In genomic region chr2:168456526-168457176, GRCh38 we compare ENCODE assay signal across 7 cellular contexts. TPM values are rescaled to one million over a fixed set of nuclear protein-coding genes. Genes with fewer than 3 reads are reported as not detected.
A peak's percentile ranks its signal among the peaks of the same experiment; 100 is the strongest.
DNase-seq lines count a peak whose midpoint lies in the region; ATAC-seq and TF ChIP-seq lines count a peak whose summit lies in the region.

No MANE protein-coding gene starts in this region.

- H3K9me3 Mint-ChIP-seq in WTC11: no peaks in the 10 kb centered on the region
- no peaks in the 10 kb centered on the region for H3K9me3 Mint-ChIP-seq in memory B cell
- no peaks in the 10 kb centered on the region for H3K9me3 Mint-ChIP-seq in stimulated activated naive B cell treated with anti-CD40 and anti-IgM and Interleukin-4, amounts not matched to agents 10 μg/mL and 1 μg/mL and 100 μg/mL, for 72 hours

- H3K36me3 ChIP-seq in GM06990 (ENCODE audit: control insufficient read depth, insufficient read depth, low read length): no peaks in the 10 kb centered on the region
- no peaks in the 10 kb centered on the region for H3K36me3 ChIP-seq in ectodermal cell (ENCODE audit: control insufficient read depth, insufficient read depth, low read length)

- DNase-seq in GM06990 (ENCODE audit: extremely low read depth, insufficient read length): peak; percentile 41
- DNase-seq in WTC11 (ENCODE audit: low spot score): peak; percentile 45
- DNase-seq in memory B cell (ENCODE audit: low spot score in 2 of 2): peak in 1 of 2 donors; percentile 22
- DNase-seq in stimulated activated naive B cell treated with anti-CD40 and anti-IgM and Interleukin-4, amounts not matched to agents 10 μg/mL and 1 μg/mL and 100 μg/mL, for 72 hours: peak; percentile 20

- WGBS in ectodermal cell, 2 experiments: 0% methylated on average over 60 of the region's 60 CpGs

- TF ChIP-seq CTCF in GM06990 (IDR thresholded peaks at IDR 0.05; ENCODE audit: insufficient read depth, low read length, poor library complexity, severe bottlenecking): no peak
- TF ChIP-seq CTCF in WTC11 (IDR thresholded peaks at IDR 0.05): no peak

- H3K4me1 ChIP-seq in ectodermal cell (ENCODE audit: control insufficient read depth, insufficient read depth, low read length): peaks cover 12% of the 10 kb centered on the region

- H3K27me3 ChIP-seq in GM06990 (replicated peaks; ENCODE audit: control insufficient read depth, insufficient read depth, low read length): no peaks in the 10 kb centered on the region
- peaks cover 5% of the 10 kb centered on the region for H3K27me3 ChIP-seq in ectodermal cell (ENCODE audit: control insufficient read depth, insufficient read depth, low read length, poor library complexity, severe bottlenecking)

- H3K4me3 ChIP-seq in GM06990 (replicated peaks; ENCODE audit: low read depth, low read length): peak overlapping the region; percentile 80
- H3K4me3 ChIP-seq in ectodermal cell (ENCODE audit: insufficient read depth, low read depth, low read length): peak overlapping the region; percentile 89

- peak overlapping the region; percentile 76 for H3K27ac ChIP-seq in ectodermal cell (ENCODE audit: insufficient read depth, low read depth, low read length, poor library complexity, severe bottlenecking)

- no peak for TF ChIP-seq RAD21 in Ishikawa (IDR thresholded peaks at IDR 0.05; ENCODE audit: low read depth)

- POLR2A ChIA-PET in WTC11 (lab: Charles Lee): no interaction called here

- H3K36me3 Mint-ChIP-seq in WTC11: no peaks in the 10 kb centered on the region
- no peaks in the 10 kb centered on the region for H3K36me3 Mint-ChIP-seq in memory B cell
- peaks cover 5 to 11% of the 10 kb centered on the region in 2 donors for H3K36me3 Mint-ChIP-seq in stimulated activated naive B cell treated with anti-CD40 and anti-IgM and Interleukin-4, amounts not matched to agents 10 μg/mL and 1 μg/mL and 100 μg/mL, for 72 hours

- H3K9me3 ChIP-seq in ectodermal cell (ENCODE audit: control insufficient read depth, low read length): no peaks in the 10 kb centered on the region

- TF ChIP-seq EP300 in Ishikawa (IDR thresholded peaks at IDR 0.05; ENCODE audit: borderline replicate concordance): 0 out of 2 replicates have a peak, but pooled peaks have one; percentile 6

- ATAC-seq in GM21619 (IDR thresholded peaks at IDR 0.05; ENCODE audit: unreplicated experiment): peak; percentile 30
- ATAC-seq in WTC11: peak; percentile 42
- ATAC-seq in memory B cell (ENCODE audit: low read depth): peak; percentile 31
- peak; percentile 37 to 46 for ATAC-seq in stimulated activated naive B cell treated with anti-CD40 and anti-IgM and Interleukin-4, amounts not matched to agents 10 μg/mL and 1 μg/mL and 100 μg/mL, for 72 hours (replicated peaks)

- H3K27me3 Mint-ChIP-seq in WTC11 (ENCODE audit: low read depth): peaks cover 10% of the 10 kb centered on the region
- peaks cover 2% of the 10 kb centered on the region for H3K27me3 Mint-ChIP-seq in memory B cell
- H3K27me3 Mint-ChIP-seq in stimulated activated naive B cell treated with anti-CD40 and anti-IgM and Interleukin-4, amounts not matched to agents 10 μg/mL and 1 μg/mL and 100 μg/mL, for 72 hours: no peaks in the 10 kb centered on the region

- no peak overlapping the region; the same call in 1 of the 2 replicates for H3K4me3 Mint-ChIP-seq in WTC11
- H3K4me3 Mint-ChIP-seq in memory B cell: peak overlapping the region; percentile 79
- H3K4me3 Mint-ChIP-seq in stimulated activated naive B cell treated with anti-CD40 and anti-IgM and Interleukin-4, amounts not matched to agents 10 μg/mL and 1 μg/mL and 100 μg/mL, for 72 hours: no peak overlapping the region

- H3K27ac Mint-ChIP-seq in WTC11 (no peak overlapping the region), memory B cell (no peak overlapping the region)
- peak overlapping the region; percentile 44 for H3K27ac Mint-ChIP-seq in stimulated activated naive B cell treated with anti-CD40 and anti-IgM and Interleukin-4, amounts not matched to agents 10 μg/mL and 1 μg/mL and 100 μg/mL, for 72 hours

- peaks cover 24% of the 10 kb centered on the region for H3K4me1 Mint-ChIP-seq in WTC11
- H3K4me1 Mint-ChIP-seq in memory B cell: peaks cover 4% of the 10 kb centered on the region
- H3K4me1 Mint-ChIP-seq in stimulated activated naive B cell treated with anti-CD40 and anti-IgM and Interleukin-4, amounts not matched to agents 10 μg/mL and 1 μg/mL and 100 μg/mL, for 72 hours: peaks cover 15 to 41% of the 10 kb centered on the region in 2 donors

- CTCF ChIA-PET in WTC11 (lab: Charles Lee): no interaction called here

TF ChIP-seq in Ishikawa, 13 proteins besides CTCF, POLR2A, EP300 and RAD21 (continues in another document):
- TF ChIP-seq CEBPB (IDR thresholded peaks at IDR 0.05): no peak
- no peak for TF ChIP-seq TCF12 (IDR thresholded peaks at IDR 0.05; ENCODE audit: low read depth)
- peak; percentile 36 for TF ChIP-seq USF1 (IDR thresholded peaks at IDR 0.05)
- no peak for TF ChIP-seq YY1 (IDR thresholded peaks at IDR 0.05; ENCODE audit: low read depth)
- peak; percentile 70; the same call in 1 of the 2 replicates for TF ChIP-seq EGR1 (IDR thresholded peaks at IDR 0.05)
- no peak for TF ChIP-seq REST (IDR thresholded peaks at IDR 0.05; ENCODE audit: low read depth)

TF ChIP-seq in WTC11, 78 proteins besides CTCF, POLR2A, EP300 and RAD21 (continues in another document):
- TF ChIP-seq GABPB1 (CRISPR knock-in tag; IDR thresholded peaks at IDR 0.05): 0 out of 2 replicates have a peak, but pooled peaks have one; percentile 22
- TF ChIP-seq USF2 (CRISPR knock-in tag; IDR thresholded peaks at IDR 0.05): peak; percentile 31; the same call in 1 of the 2 replicates
- peak; percentile 72 for TF ChIP-seq MAX (CRISPR knock-in tag; IDR thresholded peaks at IDR 0.05)
- peak; percentile 52; the same call in 1 of the 2 replicates for TF ChIP-seq TEAD1 (CRISPR knock-in tag; IDR thresholded peaks at IDR 0.05)
- peak; percentile 22; the same call in 1 of the 2 replicates for TF ChIP-seq RELA (CRISPR knock-in tag; IDR thresholded peaks at IDR 0.05; ENCODE audit: borderline replicate concordance)
- TF ChIP-seq JUN (CRISPR knock-in tag; IDR thresholded peaks at IDR 0.05): 0 out of 2 replicates have a peak, but pooled peaks have one; percentile 49
- TF ChIP-seq ZNF219 (CRISPR knock-in tag; IDR thresholded peaks at IDR 0.05; ENCODE audit: borderline replicate concordance): no peak
- peak; percentile 57; the same call in 1 of the 2 replicates for TF ChIP-seq ARID4B (CRISPR knock-in tag; IDR thresholded peaks at IDR 0.05; ENCODE audit: borderline replicate concordance)

RNA-seq across cellular contexts. Expression of gene CERS6, which starts 0.6 kb away (rescaled TPM):
- 16.0 to 17.3 TPM (median 16.6 TPM) in 3 replicates for total RNA-seq in WTC11 (2021)
- polyA plus RNA-seq in ectodermal cell (2013, experiment 1 of 4): 41.3 TPM
- 42.0 TPM for polyA plus RNA-seq in ectodermal cell (2013, experiment 2 of 4)
- polyA plus RNA-seq in ectodermal cell (2013, experiment 3 of 4): 31.3 TPM
- 34.1 TPM for polyA plus RNA-seq in ectodermal cell (2013, experiment 4 of 4)
